In the genomic region with DNA sequence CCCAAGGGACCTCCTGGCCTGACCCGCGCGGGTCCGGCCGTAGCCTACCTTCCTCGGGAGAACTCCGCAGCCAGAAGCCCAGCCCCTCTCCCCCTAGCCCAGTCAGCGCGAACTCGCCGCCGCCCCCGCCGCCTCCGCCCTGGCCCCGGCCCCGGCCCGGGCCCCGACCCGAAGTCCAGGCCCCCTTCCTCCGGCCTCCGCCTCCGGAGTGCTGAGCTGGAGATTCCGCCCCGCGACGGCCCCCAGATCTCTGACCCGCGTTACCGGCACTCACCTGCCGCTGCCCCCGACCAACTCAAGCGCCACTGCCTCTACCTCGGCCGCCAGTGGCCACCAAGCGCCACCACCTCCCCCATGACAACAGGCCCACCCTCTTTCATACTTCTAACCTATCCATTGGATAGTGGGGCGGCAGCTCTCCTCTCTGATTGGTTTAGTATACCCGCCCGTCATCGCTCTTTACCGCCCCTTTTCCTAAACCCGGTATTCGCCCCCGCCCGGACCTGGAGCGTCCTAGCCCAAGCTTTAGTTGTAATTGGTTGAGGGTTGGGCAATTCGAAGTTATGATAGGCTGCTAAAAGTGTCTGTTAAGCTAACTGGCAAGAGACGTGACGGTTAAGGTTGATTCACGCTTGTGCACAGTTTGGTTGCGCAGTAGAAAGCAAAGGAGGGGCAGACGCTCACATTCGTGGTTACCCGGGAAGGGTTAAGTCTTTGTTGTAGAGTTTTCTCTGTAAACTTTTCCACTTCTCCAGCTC, we compare ENCODE assay signal across 8 cellular contexts. TPM values are rescaled to one million over a fixed set of nuclear protein-coding genes. Genes with fewer than 3 reads are reported as not detected.
A peak's percentile ranks its signal among the peaks of the same experiment; 100 is the strongest.
DNase-seq lines count a peak whose midpoint lies in the region; ATAC-seq, FAIRE-seq and TF ChIP-seq lines count a peak whose summit lies in the region.

TSS of gene NUMB (minus strand) at position 328 of the 758 bp plus-strand sequence. CDS start 102,795 bp downstream, outside the sequence.

- H3K36me3 ChIP-seq in trophoblast cell (ENCODE audit: control insufficient read depth in 1 of 2, insufficient read depth in 2 of 2, low read length in 2 of 2) (no peaks in the 10 kb centered on the region), transverse colon (no peaks in the 10 kb centered on the region)

- no peak within 1 kb of the TSS for H3K23ac ChIP-seq in trophoblast cell (ENCODE audit: low read length)

- peak within 1 kb of the TSS; percentile 3 for H2AK5ac ChIP-seq in trophoblast cell (ENCODE audit: low read length)

- 0 to 1% (median 0%) methylated on average over 44 to 54 of the region's 54 CpGs for WGBS in adipose tissue, 3 donors
- WGBS in trophoblast cell (ENCODE audit: extremely low coverage, insufficient coverage, insufficient read length) = no CpG with 5 or more reads among the region's 54 CpGs
- 1 to 2% methylated on average over 15 to 53 of the region's 54 CpGs for WGBS in transverse colon (ENCODE audit: low coverage in 1 of 2), 2 donors

- H4K91ac ChIP-seq in trophoblast cell (ENCODE audit: low read depth, low read length) = peak within 1 kb of the TSS; percentile 80

- peak within 1 kb of the TSS; percentile 70 for H2BK5ac ChIP-seq in trophoblast cell (ENCODE audit: low read depth, low read length, poor library complexity)

- H3K9me3 ChIP-seq in trophoblast cell (ENCODE audit: insufficient read depth, low read depth, low read length) (no peaks in the 10 kb centered on the region), transverse colon (no peaks in the 10 kb centered on the region)

- no peaks in the 10 kb centered on the region for H3K36me3 Mint-ChIP-seq in T-cell

- peak within 1 kb of the TSS; percentile 89 to 98 for H3K27ac Mint-ChIP-seq in T-cell

- peak within 1 kb of the TSS; percentile 83 for H3K18ac ChIP-seq in trophoblast cell (ENCODE audit: low read length)

- H2AFZ ChIP-seq in trophoblast cell (ENCODE audit: insufficient read depth, low read length, poor library complexity) = peak within 1 kb of the TSS; percentile 91

- peak within 1 kb of the TSS; percentile 66 for H3K4me2 ChIP-seq in trophoblast cell (ENCODE audit: low read length)

- CTCF ChIA-PET in T-cell (lab: Charles Lee) = interaction anchor here (0.6 to 1.7 kb wide), 16 partner anchors 10 to 565 kb away, joined by 3 to 9 read pairs (median 4); partner anchors contain the start of genes ACOT2 (in 1 of the 2), RIOX1 (in 1 of the 2), ZFYVE1 (in 1 of the 2) and ZNF410 (in 1 of the 2)

- peak within 1 kb of the TSS; percentile 45 for H3K27ac ChIP-seq in adipose tissue (ENCODE audit: low read depth, low read length)
- peak within 1 kb of the TSS; percentile 81 for H3K27ac ChIP-seq in trophoblast cell (ENCODE audit: low read depth, low read length)
- H3K27ac ChIP-seq in transverse colon = peak within 1 kb of the TSS; percentile 89 to 98 (median 94)

- H3K79me2 ChIP-seq in trophoblast cell (ENCODE audit: control insufficient read depth, insufficient read depth, low read length, poor library complexity) = peaks cover 12% of the 10 kb centered on the region

- no peak for TF ChIP-seq EP300 in transverse colon (IDR thresholded peaks at IDR 0.05; ENCODE audit: low read depth)

- H3K9me3 Mint-ChIP-seq in T-cell = no peaks in the 10 kb centered on the region

- H3K27me3 ChIP-seq in trophoblast cell (ENCODE audit: insufficient read depth, low read length) (no peaks in the 10 kb centered on the region), transverse colon (no peaks in the 10 kb centered on the region)

- ATAC-seq in HG02840 (IDR thresholded peaks at IDR 0.05; ENCODE audit: low FRiP score, unreplicated experiment) (peak; percentile 91), T-cell (replicated peaks in 1 of 4) (peak; percentile 97 to 99 (median 98))

- peak within 1 kb of the TSS; percentile 82 for H4K12ac ChIP-seq in trophoblast cell (ENCODE audit: low read depth, low read length)

- peak within 1 kb of the TSS; percentile 64 for H2BK120ac ChIP-seq in trophoblast cell (ENCODE audit: insufficient read depth, low read length, poor library complexity)

- H4K8ac ChIP-seq in trophoblast cell (ENCODE audit: low read depth, low read length) = peak within 1 kb of the TSS; percentile 85

- peaks cover 39 to 47% (median 43%) of the 10 kb centered on the region in 3 donors for H3K4me1 Mint-ChIP-seq in T-cell

- peak within 1 kb of the TSS; percentile 90 for H3K14ac ChIP-seq in trophoblast cell (ENCODE audit: low read length)

- H3K4me3 Mint-ChIP-seq in T-cell = peak within 1 kb of the TSS; percentile 96 to 100 (median 97)

- H3K4me3 ChIP-seq in trophoblast cell (ENCODE audit: low read depth, low read length) (peak within 1 kb of the TSS; percentile 94), transverse colon (peak within 1 kb of the TSS; percentile 74 to 98 (median 92))

- peak; percentile 69; the same call in 1 of the 2 replicates for TF ChIP-seq POLR2A in GM12891 (IDR thresholded peaks at IDR 0.05; ENCODE audit: low read depth, low read length)
- TF ChIP-seq POLR2A in transverse colon (IDR thresholded peaks at IDR 0.05) = peak; percentile 94

- TF ChIP-seq CTCF in transverse colon (IDR thresholded peaks at IDR 0.05) = peak in 3 of 5 experiments; percentile 5 to 49 (median 35)

- DNase-seq in GM12891 (ENCODE audit: insufficient read length, low spot score) (peak; percentile 81), NCI-H1436 treated with DMSO at 0.1 percent for 48 hours (lab: John Stamatoyannopoulos, UW) (peak; percentile 99), T-cell (peak; percentile 90 to 98 (median 95)), cardiac septum (ENCODE audit: low spot score) (peak; percentile 98), trophoblast cell (peak; percentile 99 to 100), transverse colon (peak; percentile 98)

- peaks cover 9% of the 10 kb centered on the region for H3K79me1 ChIP-seq in trophoblast cell (ENCODE audit: low read length)

- peak; percentile 99 for FAIRE-seq in GM12891 (lab: Jason Lieb, UNC)

- no peak within 1 kb of the TSS for H2BK12ac ChIP-seq in trophoblast cell (ENCODE audit: low read length)

- peak within 1 kb of the TSS; percentile 79 for H3K9ac ChIP-seq in trophoblast cell (ENCODE audit: low read length)

- in situ Hi-C loops in transverse colon (cut with MboI; ENCODE audit: low pct_ligation_motif_present in 1 of 4, low pct_unique_long_range_greater_than_20kb in 1 of 4, low sequenced_read_pairs in 3 of 4) = no loop called here

- H3K4ac ChIP-seq in trophoblast cell (ENCODE audit: low read depth, low read length) = peak within 1 kb of the TSS; percentile 87

- POLR2A ChIA-PET in T-cell (lab: Charles Lee) = interaction anchor here (0.6 to 1.6 kb wide), 5 partner anchors 13 to 334 kb away, joined by 3 to 7 read pairs (median 3); no protein-coding TSS in a partner anchor

- intact Hi-C loops in cardiac septum (cut with DNase I) = no loop called here
- intact Hi-C loops in transverse colon (cut with DNase I; ENCODE audit: low total_unique reads) = no loop called here

- H3K4me1 ChIP-seq in trophoblast cell (ENCODE audit: control insufficient read depth in 1 of 2, insufficient read depth in 2 of 2, low read length in 2 of 2) (peaks cover 0 to 2% of the 10 kb centered on the region in 2 experiments), transverse colon (peaks cover 6 to 81% (median 60%) of the 10 kb centered on the region in 4 donors)

- H3K27me3 Mint-ChIP-seq in T-cell = no peaks in the 10 kb centered on the region

TF ChIP-seq in GM12891, 5 proteins besides CTCF, POLR2A, EP300 and RAD21:
- no peak for TF ChIP-seq SPI1 (IDR thresholded peaks at IDR 0.05; ENCODE audit: low read depth, low read length)
- TF ChIP-seq PAX5 (IDR thresholded peaks at IDR 0.05; ENCODE audit: insufficient read depth, low read length, severe bottlenecking) = no peak
- 0 out of 2 replicates have a peak, but pooled peaks have one; percentile 48 for TF ChIP-seq POLR2AphosphoS5 (IDR thresholded peaks at IDR 0.05; ENCODE audit: low read depth, low read length)
- no peak for TF ChIP-seq POU2F2 (IDR thresholded peaks at IDR 0.05; ENCODE audit: low read depth, low read length)
- TF ChIP-seq TAF1 (IDR thresholded peaks at IDR 0.05; ENCODE audit: low read depth, low read length) = peak; percentile 60; the same call in 1 of the 2 replicates

RNA-seq across cellular contexts. Expression of gene NUMB, which starts in this region (rescaled TPM):
- 25.7 TPM for polyA plus RNA-seq in GM12891 (2012; ENCODE audit: low read depth, missing spikeins)
- 10 to 100 TPM; 45.1 to 52.6 (median 49.1) TPM for total RNA-seq in T-cell
- polyA plus RNA-seq in adipose tissue = 10 to 100 TPM; 18.4 to 39.4 (median 33.5) TPM
- total RNA-seq in cardiac septum = 34.9 TPM
- polyA plus RNA-seq in trophoblast cell (2013) = 86.2 and 87.0 TPM in 2 replicates
- total RNA-seq in transverse colon = 100 to 1,000 TPM in 2 of 4 donors, 10 to 100 TPM in 2; 64.7 to 117 (median 103) TPM

Comparison
In these comparisons a context has a peak if more than half of its experiments do, and no peak if none do; other contexts are left out.
1. Peak in every context shown above with its lines: DNase-seq, ATAC-seq, H3K4me3 ChIP-seq and H3K27ac ChIP-seq.